ENCODE assay signal across 11 cellular contexts in genomic region chr19:18476507-18477041, GRCh38. TPM values are rescaled to one million over a fixed set of nuclear protein-coding genes. Genes with fewer than 3 reads are reported as not detected.
A peak's percentile ranks its signal among the peaks of the same experiment; 100 is the strongest.
DNase-seq lines count a peak whose midpoint lies in the region; ATAC-seq and TF ChIP-seq lines count a peak whose summit lies in the region.
"Had no signal": no experiment of that assay in that cellular context is flagged by ENCODE, and none has a peak within 500 bp of the region (broad histone marks: within the 10 kb centered on the region; RNA-seq: fewer than 3 reads in every experiment).

No MANE protein-coding gene starts in this region.

- H3K9me3 ChIP-seq in A673 (ENCODE audit: low read depth, low read length, poor library complexity, severe bottlenecking), result no peaks in the 10 kb centered on the region
- no peaks in the 10 kb centered on the region for H3K9me3 ChIP-seq in CD8-positive, alpha-beta T cell (ENCODE audit: low read length)

- H3K9me3 Mint-ChIP-seq in CD8-positive, alpha-beta T cell, result no peaks in the 10 kb centered on the region
- no peaks in the 10 kb centered on the region for H3K9me3 Mint-ChIP-seq in activated naive CD8-positive, alpha-beta T cell treated with anti-CD3 and anti-CD28 coated beads, Interleukin-2, amount 50 U/mL, for 24 hours
- no peaks in the 10 kb centered on the region for H3K9me3 Mint-ChIP-seq in neural crest cell

- POLR2A ChIA-PET in A673 (lab: Charles Lee; ENCODE audit: low non-redundant PET), result no interaction called here
- POLR2A ChIA-PET in CD8-positive, alpha-beta T cell (lab: Charles Lee), result no interaction called here

- CTCF ChIA-PET in A673 (lab: Charles Lee), result no interaction called here
- CTCF ChIA-PET in CD8-positive, alpha-beta T cell (lab: Charles Lee), result no interaction called here

- no peak overlapping the region for H3K4me3 Mint-ChIP-seq in CD8-positive, alpha-beta T cell
- peak overlapping the region; percentile 7 for H3K4me3 Mint-ChIP-seq in activated naive CD8-positive, alpha-beta T cell treated with anti-CD3 and anti-CD28 coated beads, Interleukin-2, amount 50 U/mL, for 24 hours
- H3K4me3 Mint-ChIP-seq in neural crest cell, result no peak overlapping the region

- no peak overlapping the region for H3K4me3 ChIP-seq in A673 (ENCODE audit: low read depth, low read length, poor library complexity, severe bottlenecking)
- H3K4me3 ChIP-seq in CD8-positive, alpha-beta T cell (ENCODE audit: low read depth, low read length), result no peak overlapping the region

- H3K27me3 ChIP-seq in A673 (replicated peaks; ENCODE audit: insufficient read depth, low read depth, low read length, poor library complexity), result no peaks in the 10 kb centered on the region
- no peaks in the 10 kb centered on the region for H3K27me3 ChIP-seq in CD8-positive, alpha-beta T cell (ENCODE audit: insufficient read depth, low read length)

- no peak for ATAC-seq in CD8-positive, alpha-beta T cell
- ATAC-seq in activated naive CD8-positive, alpha-beta T cell treated with anti-CD3 and anti-CD28 coated beads, Interleukin-2, amount 50 U/mL, for 24 hours, result no peak
- no peak for ATAC-seq in HG03469 (IDR thresholded peaks at IDR 0.05; ENCODE audit: unreplicated experiment)

- peak overlapping the region; percentile 39 for H3K27ac ChIP-seq in A673 (ENCODE audit: low read depth, low read length, poor library complexity, severe bottlenecking)
- no peak overlapping the region for H3K27ac ChIP-seq in CD8-positive, alpha-beta T cell (ENCODE audit: low read depth, low read length)
- H3K27ac ChIP-seq: parathyroid adenoma had no signal

- DNase-seq in A673 (ENCODE audit: low spot score) (no peak), neural crest cell (ENCODE audit: low read depth, low spot score) (no peak), NCI-H146 treated with DMSO at 0.1 percent for 48 hours (lab: John Stamatoyannopoulos, UW; ENCODE audit: unreplicated experiment) (no peak), Kasumi-1 (lab: John Stamatoyannopoulos, UW) (no peak), DMS53 (lab: John Stamatoyannopoulos, UW) (no peak)
- no peak for DNase-seq in CD8-positive, alpha-beta T cell
- no peak for DNase-seq in activated naive CD8-positive, alpha-beta T cell treated with anti-CD3 and anti-CD28 coated beads, Interleukin-2, amount 50 U/mL, for 24 hours
- DNase-seq: AML-193, amygdala had no signal

- no peaks in the 10 kb centered on the region for H3K27me3 Mint-ChIP-seq in CD8-positive, alpha-beta T cell (ENCODE audit: low read depth)
- H3K27me3 Mint-ChIP-seq in activated naive CD8-positive, alpha-beta T cell treated with anti-CD3 and anti-CD28 coated beads, Interleukin-2, amount 50 U/mL, for 24 hours, result no peaks in the 10 kb centered on the region
- H3K27me3 Mint-ChIP-seq in neural crest cell (ENCODE audit: low read depth), result no peaks in the 10 kb centered on the region

- H3K4me1 ChIP-seq in A673 (ENCODE audit: insufficient read depth, low read length, poor library complexity, severe bottlenecking), result peaks cover 32% of the 10 kb centered on the region
- peaks cover 56% of the 10 kb centered on the region for H3K4me1 ChIP-seq in CD8-positive, alpha-beta T cell (ENCODE audit: insufficient read depth, low read length)

- H3K36me3 ChIP-seq in A673 (ENCODE audit: insufficient read depth, low read length, poor library complexity, severe bottlenecking), result no peaks in the 10 kb centered on the region
- peaks cover 3% of the 10 kb centered on the region for H3K36me3 ChIP-seq in CD8-positive, alpha-beta T cell (ENCODE audit: insufficient read depth, low read length)

- peaks cover 67% of the 10 kb centered on the region for H3K4me1 Mint-ChIP-seq in CD8-positive, alpha-beta T cell (ENCODE audit: low read depth)
- H3K4me1 Mint-ChIP-seq in activated naive CD8-positive, alpha-beta T cell treated with anti-CD3 and anti-CD28 coated beads, Interleukin-2, amount 50 U/mL, for 24 hours, result peaks cover 69% of the 10 kb centered on the region
- H3K4me1 Mint-ChIP-seq in neural crest cell, result peaks cover 37% of the 10 kb centered on the region

- TF ChIP-seq CTCF in A673 (conservative IDR thresholded peaks at IDR 0.05; ENCODE audit: low read depth, low read length), result no peak
- TF ChIP-seq CTCF in CD8-positive, alpha-beta T cell (IDR thresholded peaks at IDR 0.05), result no peak
- TF ChIP-seq CTCF in neural crest cell (conservative IDR thresholded peaks at IDR 0.05), result no peak

- BruUV-seq in A673 (replicated peaks; lab: Mats Ljungman, UMichigan), result no TSS peak

- intact Hi-C loops in A673 (cut with micrococcal nuclease; ENCODE audit: unreplicated experiment), result no loop called here
- intact Hi-C loops in CD8-positive, alpha-beta T cell (cut with DNase I, micrococcal nuclease), result no loop called here

- peak overlapping the region; percentile 79 for H3K27ac Mint-ChIP-seq in CD8-positive, alpha-beta T cell
- peak overlapping the region; percentile 78 for H3K27ac Mint-ChIP-seq in activated naive CD8-positive, alpha-beta T cell treated with anti-CD3 and anti-CD28 coated beads, Interleukin-2, amount 50 U/mL, for 24 hours
- peak overlapping the region; percentile 0 for H3K27ac Mint-ChIP-seq in neural crest cell (ENCODE audit: unreplicated experiment)

- peaks cover 18% of the 10 kb centered on the region for H3K36me3 Mint-ChIP-seq in CD8-positive, alpha-beta T cell
- peaks cover 12% of the 10 kb centered on the region for H3K36me3 Mint-ChIP-seq in activated naive CD8-positive, alpha-beta T cell treated with anti-CD3 and anti-CD28 coated beads, Interleukin-2, amount 50 U/mL, for 24 hours (ENCODE audit: low read depth)
- H3K36me3 Mint-ChIP-seq in neural crest cell (ENCODE audit: low read depth), result peaks cover 4% of the 10 kb centered on the region

RNA-seq across cellular contexts. Expression of gene ISYNA1, which starts 38.6 kb away (rescaled TPM):
- 153 and 223 TPM in 2 replicates for total RNA-seq in A673 (2021)
- total RNA-seq in CD8-positive, alpha-beta T cell, result 10 to 100 TPM; 54.5 to 54.7 TPM
- total RNA-seq in neural crest cell, result 251 and 254 TPM in 2 replicates

RNA-seq across cellular contexts. Expression of gene ELL, which starts 45.3 kb away (rescaled TPM):
- total RNA-seq in A673 (2021) (15.8 and 16.4 TPM in 2 replicates), neural crest cell (11.1 and 14.2 TPM in 2 replicates)
- total RNA-seq in CD8-positive, alpha-beta T cell, result 10 to 100 TPM; 73.4 to 75.2 TPM

RNA-seq across cellular contexts. Expression of gene SSBP4, which starts 57.4 kb away (rescaled TPM):
- 242 and 248 TPM in 2 replicates for total RNA-seq in A673 (2021)
- 10 to 100 TPM; 49.9 to 58.2 TPM for total RNA-seq in CD8-positive, alpha-beta T cell
- 68.0 and 71.8 TPM in 2 replicates for total RNA-seq in neural crest cell

Comparison
In these comparisons a context has a peak if more than half of its experiments do, and no peak if none do; other contexts are left out.
1. H3K27ac Mint-ChIP-seq: peak in every context shown above with its lines; median percentile 79 in CD8-positive, alpha-beta T cell; 78 in activated naive CD8-positive, alpha-beta T cell treated with anti-CD3 and anti-CD28 coated beads, Interleukin-2, amount 50 U/mL, for 24 hours; 0 in neural crest cell.